Comparison of ENCODE assay signal across 14 cellular contexts in the genomic region with DNA sequence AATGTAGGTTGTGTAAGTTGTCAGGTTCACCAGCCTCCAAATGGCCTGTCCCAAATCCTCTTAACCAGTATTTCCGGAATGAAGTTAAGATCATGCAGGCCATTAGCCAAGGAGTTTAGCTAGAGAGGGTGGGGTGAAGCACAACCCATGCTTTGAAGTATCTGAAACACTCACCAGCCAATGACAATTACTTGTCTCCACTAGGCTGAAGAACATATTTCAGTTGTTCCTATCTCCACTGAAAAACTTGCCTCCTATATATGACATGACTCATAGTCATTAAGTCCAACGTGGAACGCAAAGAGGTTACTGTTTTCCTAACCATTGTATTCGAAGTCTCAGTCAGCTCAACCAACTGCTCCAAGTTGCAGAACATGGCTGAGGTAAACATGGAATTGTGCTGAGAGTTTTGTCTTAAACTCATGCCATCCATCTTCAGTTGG. TPM values are rescaled to one million over a fixed set of nuclear protein-coding genes. Genes with fewer than 3 reads are reported as not detected.
DNase-seq lines count a peak whose midpoint lies in the region; ATAC-seq, FAIRE-seq and TF ChIP-seq lines count a peak whose summit lies in the region.
"Had no signal": no experiment of that assay in that cellular context is flagged by ENCODE, and none has a peak within 500 bp of the region (broad histone marks: within the 10 kb centered on the region; RNA-seq: fewer than 3 reads in every experiment).

No MANE protein-coding gene starts in this region.

- H3K9me3 Mint-ChIP-seq in Caco-2 (ENCODE audit: unreplicated experiment): peaks cover 5% of the 10 kb centered on the region

- CTCF ChIA-PET in Caco-2 (lab: Charles Lee): no interaction called here
- CTCF ChIA-PET in GM12878 (lab: Yijun Ruan, JAX): interaction anchor here (1.5 to 3.3 kb wide), 4 partner anchors 18 to 123 kb away, joined by 4 to 18 read pairs (median 5); partner anchors contain the start of gene TNFAIP3

- no peak for DNase-seq in Caco-2
- DNase-seq in HT1080 (ENCODE audit: low read depth): peak; percentile 77
- no peak for DNase-seq in GM12878 (ENCODE audit: low read depth, low spot score)
- no peak for DNase-seq in mucosa of descending colon
- no peak for DNase-seq in esophagus muscularis mucosa (ENCODE audit: extremely low spot score)
- no peak for DNase-seq in stimulated activated CD4-positive, alpha-beta T cell treated with anti-CD3 and anti-CD28 coated beads, Interleukin-12 subunit alpha, Interleukin-12 subunit beta, amount 100 ng/mL, for 4 hours
- no peak for DNase-seq in NCI-H2029 treated with DMSO at 0.1 percent for 48 hours (lab: John Stamatoyannopoulos, UW)
- DNase-seq in superior temporal gyrus (ENCODE audit: extremely low spot score): no peak
- DNase-seq: CD8-positive, alpha-beta T cell; MV-4-11; NCI-H226; stimulated activated CD4-positive, alpha-beta T cell treated with anti-CD3 and anti-CD28 coated beads, Interleukin-4, amount 100 ng/mL, for 4 hours; T1000 had no signal

- POLR2A ChIA-PET in Caco-2 (lab: Charles Lee) (no interaction called here), GM12878 (lab: Charles Lee) (interaction anchor here (0.8 to 10.3 kb wide), 7 partner anchors 14 to 122 kb away, joined by 3 to 95 read pairs (median 5); no protein-coding TSS in a partner anchor)

- peaks cover 15% of the 10 kb centered on the region for H3K4me1 Mint-ChIP-seq in Caco-2 (ENCODE audit: low read depth, unreplicated experiment)

- H3K4me3 ChIP-seq in Caco-2 (ENCODE audit: low read depth, low read length): no peak overlapping the region
- H3K4me3 ChIP-seq in GM12878: no peak overlapping the region
- H3K4me3 ChIP-seq in mucosa of descending colon: no peak overlapping the region
- H3K4me3 ChIP-seq in esophagus muscularis mucosa: no peak overlapping the region

- no TSS peak for BruUV-seq in Caco-2 (replicated peaks; lab: Mats Ljungman, UMichigan)
- BruUV-seq in GM12878 (replicated peaks; lab: Mats Ljungman, UMichigan): no TSS peak

- 0 out of 2 replicates have a peak overlapping the region, but pooled peaks have one; percentile 19 for H2AFZ ChIP-seq in GM12878 (ENCODE audit: control insufficient read depth, low read depth, low read length)

- H3K9ac ChIP-seq in GM12878 (ENCODE audit: control insufficient read depth, insufficient read depth, low read length): no peak overlapping the region

- in situ Hi-C loops in GM12878 (cut with MboI): no loop called here

- intact Hi-C loops in Caco-2 (cut with micrococcal nuclease; ENCODE audit: unreplicated experiment) (no loop called here), GM12878 (cut with micrococcal nuclease; ENCODE audit: unreplicated experiment) (loop anchor here (2.0 kb wide), 1 partner anchor 37 kb away; the partner anchor contains the start of gene TNFAIP3), mucosa of descending colon (cut with DNase I, micrococcal nuclease) (no loop called here), esophagus muscularis mucosa (cut with DNase I) (no loop called here)

- TF ChIP-seq EP300 in GM12878 (IDR thresholded peaks at IDR 0.05; ENCODE audit: borderline replicate concordance in 1 of 2, control insufficient read depth in 1 of 2, low read depth in 2 of 2, low read length in 2 of 2) (no peak), esophagus muscularis mucosa (IDR thresholded peaks at IDR 0.05) (no peak)

- SMC1A ChIA-PET in GM12878 (lab: Charles Lee; ENCODE audit: uncharacterized antibody, unreplicated experiment): interaction anchor here (0.7 to 9.5 kb wide), 7 partner anchors 9 to 121 kb away, joined by 3 to 86 read pairs (median 13); partner anchors contain the start of gene TNFAIP3

- no peaks in the 10 kb centered on the region; the same call in 1 of the 2 replicates for H3K79me2 ChIP-seq in GM12878 (ENCODE audit: control insufficient read depth, insufficient read depth, low read length)

- ATAC-seq in GM12878 (no peak), mucosa of descending colon (peak; percentile 58)
- ATAC-seq: CD8-positive, alpha-beta T cell had no signal

- FAIRE-seq in GM12878 (lab: Jason Lieb, UNC): no peak

- no peaks in the 10 kb centered on the region for H4K20me1 ChIP-seq in GM12878 (ENCODE audit: control insufficient read depth, insufficient read depth)

- H3K4me1 ChIP-seq in Caco-2 (no peaks in the 10 kb centered on the region), GM12878 (ENCODE audit: control insufficient read depth, insufficient read depth, low read length) (peaks cover 42% of the 10 kb centered on the region), mucosa of descending colon (ENCODE audit: low read depth) (no peaks in the 10 kb centered on the region), esophagus muscularis mucosa (peaks cover 0 to 8% (median 6%) of the 10 kb centered on the region in 4 donors)

- no peaks in the 10 kb centered on the region for H3K27me3 Mint-ChIP-seq in Caco-2 (ENCODE audit: insufficient read depth, unreplicated experiment)

- H3K36me3 ChIP-seq in Caco-2 (ENCODE audit: control insufficient read depth, insufficient read depth, low read length): no peaks in the 10 kb centered on the region
- H3K36me3 ChIP-seq in GM12878 (ENCODE audit: control insufficient read depth in 2 of 2, insufficient read depth in 2 of 2, low read length in 1 of 2): no peaks in the 10 kb centered on the region
- no peaks in the 10 kb centered on the region for H3K36me3 ChIP-seq in mucosa of descending colon (ENCODE audit: low read depth)
- no peaks in the 10 kb centered on the region for H3K36me3 ChIP-seq in esophagus muscularis mucosa

- no peak overlapping the region for H3K4me3 Mint-ChIP-seq in Caco-2 (ENCODE audit: unreplicated experiment)
- H3K4me3 Mint-ChIP-seq: brain; CD8-positive, alpha-beta T cell had no signal

- peak overlapping the region; percentile 82 for H3K27ac ChIP-seq in GM12878 (ENCODE audit: control insufficient read depth, insufficient read depth)
- H3K27ac ChIP-seq in esophagus muscularis mucosa (replicated peaks in 1 of 4): no peak overlapping the region

- H3K27ac Mint-ChIP-seq in Caco-2 (ENCODE audit: unreplicated experiment): peak overlapping the region; percentile 60
- H3K27ac Mint-ChIP-seq: brain had no signal

- TF ChIP-seq POLR2A in GM12878 (IDR thresholded peaks at IDR 0.05; ENCODE audit: low read depth, low read length): no peak
- TF ChIP-seq POLR2A in esophagus muscularis mucosa (IDR thresholded peaks at IDR 0.05; ENCODE audit: low read depth): no peak

- TF ChIP-seq RAD21 in GM12878 (IDR thresholded peaks at IDR 0.05; ENCODE audit: insufficient read depth, low read depth, low read length): no peak

- no peaks in the 10 kb centered on the region for H3K9me3 ChIP-seq in Caco-2
- H3K9me3 ChIP-seq in GM12878 (replicated peaks; ENCODE audit: control insufficient read depth, insufficient read depth, low read length): peaks cover 5% of the 10 kb centered on the region; the same call in 2 of the 3 replicates
- no peaks in the 10 kb centered on the region for H3K9me3 ChIP-seq in mucosa of descending colon
- no peaks in the 10 kb centered on the region for H3K9me3 ChIP-seq in esophagus muscularis mucosa

- TF ChIP-seq CTCF in Caco-2 (IDR thresholded peaks at IDR 0.05; ENCODE audit: insufficient read depth in 1 of 2, low read depth in 1 of 2, low read length in 1 of 2, severe bottlenecking in 1 of 2, unreplicated experiment in 1 of 2) (no peak), GM12878 (IDR thresholded peaks at IDR 0.05 in 2 of 3, conservative IDR thresholded peaks at IDR 0.05 in 1 of 3; ENCODE audit: control insufficient read depth in 2 of 3, extremely low read depth in 1 of 3, insufficient read depth in 1 of 3, low read depth in 3 of 3, low read length in 3 of 3) (no peak), mucosa of descending colon (IDR thresholded peaks at IDR 0.05) (no peak), esophagus muscularis mucosa (IDR thresholded peaks at IDR 0.05) (no peak)

- H3K36me3 Mint-ChIP-seq in Caco-2 (ENCODE audit: insufficient read depth, unreplicated experiment): no peaks in the 10 kb centered on the region
- H3K36me3 Mint-ChIP-seq: brain; CD8-positive, alpha-beta T cell had no signal

- peak overlapping the region; percentile 13; the same call in 1 of the 2 replicates for H3K4me2 ChIP-seq in GM12878 (ENCODE audit: control insufficient read depth, insufficient read depth)

- H3K27me3 ChIP-seq in Caco-2 (replicated peaks; ENCODE audit: control insufficient read depth, insufficient read depth, low read length) (no peaks in the 10 kb centered on the region), GM12878 (replicated peaks in 1 of 2; ENCODE audit: control insufficient read depth in 2 of 2, insufficient read depth in 2 of 2, low read length in 1 of 2) (no peaks in the 10 kb centered on the region), esophagus muscularis mucosa (no peaks in the 10 kb centered on the region)

- RAD21 ChIA-PET in GM12878 (lab: Charles Lee; ENCODE audit: unreplicated experiment): interaction anchor here (1.3 to 6.0 kb wide), 10 partner anchors 13 to 123 kb away, joined by 3 to 28 read pairs (median 6); no protein-coding TSS in a partner anchor

- WGBS in GM12878 (ENCODE audit: insufficient coverage, insufficient replicate concordance, low lambda C conversion rate, missing lambda C conversion rate): 94% methylated on average over 4 of the region's 4 CpGs
- 87% methylated on average over 4 of the region's 4 CpGs for WGBS in esophagus muscularis mucosa

TF ChIP-seq in GM12878, 131 proteins besides CTCF, POLR2A, EP300 and RAD21 (continues in another document):
- TF ChIP-seq RAD51 (IDR thresholded peaks at IDR 0.05) (no peak), HCFC1 (IDR thresholded peaks at IDR 0.05; ENCODE audit: low read length) (no peak)

RNA-seq across cellular contexts. Expression of gene TNFAIP3, which starts 37.4 kb away (rescaled TPM):
- total RNA-seq in Caco-2 (2022) (45.7 and 50.4 TPM in 2 replicates), GM12878 (2014; rRNA removed) (84.0 and 96.8 TPM in 2 replicates), GM12878 (2014; rRNA removed; fragmentation: Illumina TruSeq; extraction: Trizol) (81.4 and 82.4 TPM in 2 replicates), GM12878 (2021) (220 and 229 TPM in 2 replicates), mucosa of descending colon (10 to 100 TPM; 49.3 to 65.2 (median 55.8) TPM), esophagus muscularis mucosa (10 to 100 TPM; 21.0 to 54.3 (median 29.8) TPM)
- 2.0 and 2.2 TPM in 2 replicates for total RNA-seq in HT1080 (2014; rRNA removed; shearing (Covaris generic))
- polyA plus RNA-seq in HT1080 (2015; cell fraction: cytosol; rRNA removed): 3.7 and 4.3 TPM in 2 replicates
- polyA plus RNA-seq in HT1080 (2015; cell fraction: nucleus; rRNA removed): 21.2 and 21.3 TPM in 2 replicates
- total RNA-seq in GM12878 (2013; cell fraction: nucleolus; rRNA removed): 258 and 260 TPM in 2 replicates
- polyA plus RNA-seq in GM12878 (2011; ENCODE audit: low read depth): 59.4 TPM
- polyA plus RNA-seq in GM12878 (2011; rRNA removed) (308 and 350 TPM in 2 replicates), GM12878 (2014; fragmentation: Illumina TruSeq; extraction: Trizol) (149 and 171 TPM in 2 replicates), GM12878 (2014; fragmentation: Nextera tagmentation; extraction: Ambion mirVana) (10 to 100 TPM; 18.0 to 31.5 TPM), GM12878 (2014; rRNA removed) (138 and 149 TPM in 2 replicates), GM12878 (2016; fragmentation: Nextera tagmentation; extraction: Ambion mirVana) (100 to 1,000 TPM; 126 to 128 TPM)
- 204 and 210 TPM in 2 replicates for polyA plus RNA-seq in GM12878 (2011; cell fraction: cytosol; rRNA removed)
- polyA plus RNA-seq in GM12878 (2011; cell fraction: nucleus; rRNA removed): 565 and 695 TPM in 2 replicates
- 64.6 and 107 TPM in 2 replicates for polyA plus RNA-seq in GM12878 (2012)
- polyA minus RNA-seq in GM12878 (2011; rRNA and poly(A)+ RNA removed): 268 and 281 TPM in 2 replicates
- polyA minus RNA-seq in GM12878 (2011; cell fraction: cytosol; rRNA and poly(A)+ RNA removed): 95.9 and 104 TPM in 2 replicates
- polyA minus RNA-seq in GM12878 (2011; cell fraction: nucleus; rRNA and poly(A)+ RNA removed): 243 and 270 TPM in 2 replicates
